In genomic region chr5:30574761-30575160, GRCh38 we compare ENCODE assay signal across 26 cellular contexts.
DNase-seq lines count a peak whose midpoint lies in the region; ATAC-seq, FAIRE-seq and TF ChIP-seq lines count a peak whose summit lies in the region.
"Had no signal": no experiment of that assay in that cellular context is flagged by ENCODE, and none has a peak within 500 bp of the region (broad histone marks: within the 10 kb centered on the region; RNA-seq: fewer than 3 reads in every experiment).

No MANE protein-coding gene starts in this region.

- no peak overlapping the region for H3K4me3 ChIP-seq in bronchial epithelial cell (ENCODE audit: low read depth, low read length)
- H3K4me3 ChIP-seq in mesenchymal stem cell (ENCODE audit: insufficient read depth in 1 of 2, low read depth in 1 of 2, low read length in 2 of 2), result no peak overlapping the region
- H3K4me3 ChIP-seq in small intestine (ENCODE audit: low read depth in 1 of 2, low read length in 2 of 2), result no peak overlapping the region
- H3K4me3 ChIP-seq: K562, PC-9, SK-N-MC had no signal

- H3K79me1 ChIP-seq in mesenchymal stem cell (replicated peaks; ENCODE audit: low read length, poor library complexity, severe bottlenecking), result no peaks in the 10 kb centered on the region

- H2BK120ac ChIP-seq in mesenchymal stem cell (ENCODE audit: low read depth, low read length), result no peak overlapping the region

- H3K27me3 ChIP-seq in bronchial epithelial cell (ENCODE audit: control insufficient read depth, insufficient read depth, low read length), result no peaks in the 10 kb centered on the region
- no peaks in the 10 kb centered on the region for H3K27me3 ChIP-seq in mesenchymal stem cell (ENCODE audit: control insufficient read depth in 1 of 2, insufficient read depth in 1 of 2, low read length in 2 of 2)
- no peaks in the 10 kb centered on the region for H3K27me3 ChIP-seq in small intestine (ENCODE audit: control insufficient read depth in 2 of 2, insufficient read depth in 2 of 2, low read length in 2 of 2)

- 100% methylated on average over 1 of the region's 1 CpG for WGBS in mesenchymal stem cell
- WGBS in small intestine, 3 donors, result 77 to 86% (median 84%) methylated on average over 1 of the region's 1 CpG

- FAIRE-seq in bronchial epithelial cell (lab: Jason Lieb, UNC), result no peak
- no peak for FAIRE-seq in small intestine (lab: Jason Lieb, UNC)
- FAIRE-seq: A204.1, D721Med, K562 had no signal

- no peak for TF ChIP-seq CTCF in bronchial epithelial cell (IDR thresholded peaks at IDR 0.05; ENCODE audit: insufficient read depth, low read length, severe bottlenecking)

- peaks cover 0 to 15% of the 10 kb centered on the region in 2 donors for H3K9me3 Mint-ChIP-seq in activated naive CD4-positive, alpha-beta T cell treated with anti-CD3 and anti-CD28 coated beads, Interleukin-2, amount 50 U/mL, for 72 hours

- H3K9ac ChIP-seq in mesenchymal stem cell (ENCODE audit: low read length), result no peak overlapping the region

- H2BK5ac ChIP-seq in mesenchymal stem cell (ENCODE audit: low read depth, low read length, poor library complexity, severe bottlenecking), result no peak overlapping the region

- H4K91ac ChIP-seq in mesenchymal stem cell (ENCODE audit: low read length), result no peak overlapping the region

- H2AFZ ChIP-seq in mesenchymal stem cell (ENCODE audit: low read depth, low read length), result no peak overlapping the region
- H2AFZ ChIP-seq: PC-9 had no signal

- no peak overlapping the region for H2BK15ac ChIP-seq in mesenchymal stem cell (ENCODE audit: low read depth, poor library complexity, severe bottlenecking)

- no peaks in the 10 kb centered on the region for H3K36me3 Mint-ChIP-seq in activated naive CD4-positive, alpha-beta T cell treated with anti-CD3 and anti-CD28 coated beads, Interleukin-2, amount 50 U/mL, for 72 hours
- H3K36me3 Mint-ChIP-seq: CD8-positive, alpha-beta memory T cell had no signal

- H4K8ac ChIP-seq in mesenchymal stem cell (ENCODE audit: low read length), result no peak overlapping the region

- H3K9me3 ChIP-seq in mesenchymal stem cell (ENCODE audit: control insufficient read depth, low read length) (peaks cover 8% of the 10 kb centered on the region), small intestine (ENCODE audit: control insufficient read depth, low read depth) (no peaks in the 10 kb centered on the region)

- H3K27ac ChIP-seq in mesenchymal stem cell (ENCODE audit: low read length, poor library complexity, severe bottlenecking), result no peak overlapping the region
- no peak overlapping the region for H3K27ac ChIP-seq in small intestine (ENCODE audit: low read depth in 1 of 2, low read length in 1 of 2)
- H3K27ac ChIP-seq: C4-2B, PC-9, SK-N-MC had no signal

- H3K27ac Mint-ChIP-seq in activated naive CD4-positive, alpha-beta T cell treated with anti-CD3 and anti-CD28 coated beads, Interleukin-2, amount 50 U/mL, for 72 hours, result no peak overlapping the region
- H3K27ac Mint-ChIP-seq: CD8-positive, alpha-beta memory T cell had no signal

- H3K4ac ChIP-seq in mesenchymal stem cell (ENCODE audit: low read depth in 1 of 2, low read length in 2 of 2), result no peak overlapping the region

- H3K4me2 ChIP-seq in mesenchymal stem cell (ENCODE audit: low read length, poor library complexity, severe bottlenecking), result no peak overlapping the region
- H3K4me2 ChIP-seq: PC-9 had no signal

- DNase-seq in HS-27A (ENCODE audit: low read depth) (peak; percentile 23), NCI-H226 (peak; percentile 41), bronchial epithelial cell (ENCODE audit: low read depth) (peak; percentile 4), iris pigment epithelial cell (ENCODE audit: low read depth) (peak; percentile 26), mesenchymal stem cell (no peak), small intestine (no peak)
- DNase-seq in activated naive CD4-positive, alpha-beta T cell treated with anti-CD3 and anti-CD28 coated beads, Interleukin-2, amount 50 U/mL, for 72 hours (ENCODE audit: low spot score in 2 of 2), result no peak
- DNase-seq: CD8-positive, alpha-beta memory T cell; EL; GF-D8; GOT3; MM.1S; NCI-H1048; NCI-H1417 treated with DMSO at 0.1 percent for 48 hours; NCI-H187; NCI-H510A; NCI-H748 treated with DMSO at 0.1 percent for 48 hours; PC-9; RPMI8226; SHP77 had no signal

- H3K36me3 ChIP-seq in bronchial epithelial cell (ENCODE audit: control insufficient read depth, insufficient read depth, low read length) (no peaks in the 10 kb centered on the region), mesenchymal stem cell (ENCODE audit: control insufficient read depth in 1 of 2, insufficient read depth in 2 of 2, low read depth in 1 of 2, low read length in 2 of 2) (no peaks in the 10 kb centered on the region), small intestine (ENCODE audit: control insufficient read depth in 2 of 2, insufficient read depth in 2 of 2, low read length in 2 of 2) (no peaks in the 10 kb centered on the region)

- no peak overlapping the region for H2BK12ac ChIP-seq in mesenchymal stem cell (ENCODE audit: low read length in 2 of 2)

- ATAC-seq in activated naive CD4-positive, alpha-beta T cell treated with anti-CD3 and anti-CD28 coated beads, Interleukin-2, amount 50 U/mL, for 72 hours, result no peak
- ATAC-seq: HCT116, K562 had no signal

- H3K23ac ChIP-seq in mesenchymal stem cell (ENCODE audit: low read length in 2 of 2), result no peak overlapping the region

- H3K4me1 ChIP-seq in mesenchymal stem cell (ENCODE audit: control insufficient read depth, insufficient read depth, low read depth, low read length) (peaks cover 3% of the 10 kb centered on the region), small intestine (ENCODE audit: control insufficient read depth in 2 of 2, insufficient read depth in 1 of 2, low read depth in 1 of 2, low read length in 1 of 2) (no peaks in the 10 kb centered on the region)

- no peak overlapping the region for H2AK5ac ChIP-seq in mesenchymal stem cell (ENCODE audit: low read length, severe bottlenecking)

- H3K18ac ChIP-seq in mesenchymal stem cell (ENCODE audit: low read depth in 1 of 2, low read length in 2 of 2), result no peak overlapping the region

- H3K14ac ChIP-seq in mesenchymal stem cell (ENCODE audit: low read length in 2 of 2), result no peak overlapping the region

Comparison
In these comparisons a context has a peak if more than half of its experiments do, and no peak if none do; other contexts are left out.
1. DNase-seq: peak in HS-27A (single experiment), NCI-H226 (single experiment), bronchial epithelial cell (single experiment) and iris pigment epithelial cell (single experiment); none in mesenchymal stem cell (single experiment), activated naive CD4-positive, alpha-beta T cell treated with anti-CD3 and anti-CD28 coated beads, Interleukin-2, amount 50 U/mL, for 72 hours (0 of 2) and small intestine (single experiment).